In genomic region chr6:157879034-157879872, GRCh38 we compare ENCODE assay signal across 10 cellular contexts. TPM values are rescaled to one million over a fixed set of nuclear protein-coding genes. Genes with fewer than 3 reads are reported as not detected.
DNase-seq lines count a peak whose midpoint lies in the region; ATAC-seq, FAIRE-seq and TF ChIP-seq lines count a peak whose summit lies in the region.
"Had no signal": no experiment of that assay in that cellular context is flagged by ENCODE, and none has a peak within 500 bp of the region (broad histone marks: within the 10 kb centered on the region; RNA-seq: fewer than 3 reads in every experiment).

No MANE protein-coding gene starts in this region.

- no peak overlapping the region for H3K9ac ChIP-seq in colonic mucosa (ENCODE audit: low read depth in 2 of 2, low read length in 2 of 2)

- H3K36me3 ChIP-seq in Caco-2 (ENCODE audit: control insufficient read depth, insufficient read depth, low read length) (peaks cover 2% of the 10 kb centered on the region; the same call in 1 of the 2 replicates), colonic mucosa (peaks cover 17% of the 10 kb centered on the region)

- H3K4me1 ChIP-seq in Caco-2 (no peaks in the 10 kb centered on the region), colonic mucosa (no peaks in the 10 kb centered on the region)
- H3K4me1 ChIP-seq: esophagus squamous epithelium had no signal

- H3K27me3 Mint-ChIP-seq in Caco-2 (ENCODE audit: insufficient read depth, unreplicated experiment) = no peaks in the 10 kb centered on the region

- no peak overlapping the region for H3K4me3 ChIP-seq in Caco-2 (ENCODE audit: low read depth, low read length)
- no peak overlapping the region for H3K4me3 ChIP-seq in colonic mucosa
- H3K4me3 ChIP-seq: esophagus squamous epithelium, lower lobe of right lung had no signal

- H3K27ac ChIP-seq in angular gyrus (ENCODE audit: low read depth, low read length) (peak overlapping the region; percentile 81), colonic mucosa (no peak overlapping the region)
- H3K27ac ChIP-seq: esophagus squamous epithelium, lower lobe of right lung had no signal

- TF ChIP-seq CTCF in Caco-2 (IDR thresholded peaks at IDR 0.05; ENCODE audit: insufficient read depth in 1 of 2, low read depth in 1 of 2, low read length in 1 of 2, severe bottlenecking in 1 of 2, unreplicated experiment in 1 of 2) (no peak), colonic mucosa (IDR thresholded peaks at IDR 0.05) (no peak)

- H3K27me3 ChIP-seq in Caco-2 (replicated peaks; ENCODE audit: control insufficient read depth, insufficient read depth, low read length) (no peaks in the 10 kb centered on the region), colonic mucosa (no peaks in the 10 kb centered on the region)
- H3K27me3 ChIP-seq: esophagus squamous epithelium had no signal

- POLR2A ChIA-PET in Caco-2 (lab: Charles Lee) = no interaction called here

- CTCF ChIA-PET in Caco-2 (lab: Charles Lee) = no interaction called here

- intact Hi-C loops in Caco-2 (cut with micrococcal nuclease; ENCODE audit: unreplicated experiment) = no loop called here
- intact Hi-C loops in colonic mucosa (cut with DNase I) = no loop called here

- no peak overlapping the region for H3K27ac Mint-ChIP-seq in Caco-2 (ENCODE audit: unreplicated experiment)

- ATAC-seq in GM18498 (IDR thresholded peaks at IDR 0.05; ENCODE audit: unreplicated experiment) = peak; percentile 87
- ATAC-seq in GM19463 (IDR thresholded peaks at IDR 0.05; ENCODE audit: unreplicated experiment) = peak; percentile 87
- ATAC-seq in HG03060 (IDR thresholded peaks at IDR 0.05; ENCODE audit: low read depth, unreplicated experiment) = peak; percentile 84

- no peak overlapping the region for H3K4me3 Mint-ChIP-seq in Caco-2 (ENCODE audit: unreplicated experiment)

- no peaks in the 10 kb centered on the region for H3K9me3 ChIP-seq in Caco-2
- H3K9me3 ChIP-seq in colonic mucosa = no peaks in the 10 kb centered on the region
- H3K9me3 ChIP-seq: esophagus squamous epithelium, lower lobe of right lung had no signal

- no peak for DNase-seq in NCI-H146 treated with DMSO at 0.1 percent for 48 hours (lab: John Stamatoyannopoulos, UW; ENCODE audit: unreplicated experiment)
- DNase-seq in Caco-2 = no peak
- no peak for DNase-seq in colonic mucosa
- DNase-seq in HTR-8/SVneo (ENCODE audit: insufficient read length, low spot score) = no peak
- DNase-seq: esophagus squamous epithelium had no signal

- H3K9me3 Mint-ChIP-seq in Caco-2 (ENCODE audit: unreplicated experiment) = no peaks in the 10 kb centered on the region

- FAIRE-seq in HTR-8/SVneo (lab: Jason Lieb, UNC) = no peak

- H3K36me3 Mint-ChIP-seq in Caco-2 (ENCODE audit: insufficient read depth, unreplicated experiment) = peaks cover 42% of the 10 kb centered on the region

- no TSS peak for BruUV-seq in Caco-2 (replicated peaks; lab: Mats Ljungman, UMichigan)

- no peaks in the 10 kb centered on the region for H3K4me1 Mint-ChIP-seq in Caco-2 (ENCODE audit: low read depth, unreplicated experiment)

RNA-seq across cellular contexts. Expression of gene SNX9, which starts 56.2 kb away (rescaled TPM):
- total RNA-seq in Caco-2 (2022) (27.4 and 29.5 TPM in 2 replicates), colonic mucosa (10 to 100 TPM; 37.3 to 81.7 TPM)
